9 cellular contexts compared by ENCODE assay signal in the genomic region with DNA sequence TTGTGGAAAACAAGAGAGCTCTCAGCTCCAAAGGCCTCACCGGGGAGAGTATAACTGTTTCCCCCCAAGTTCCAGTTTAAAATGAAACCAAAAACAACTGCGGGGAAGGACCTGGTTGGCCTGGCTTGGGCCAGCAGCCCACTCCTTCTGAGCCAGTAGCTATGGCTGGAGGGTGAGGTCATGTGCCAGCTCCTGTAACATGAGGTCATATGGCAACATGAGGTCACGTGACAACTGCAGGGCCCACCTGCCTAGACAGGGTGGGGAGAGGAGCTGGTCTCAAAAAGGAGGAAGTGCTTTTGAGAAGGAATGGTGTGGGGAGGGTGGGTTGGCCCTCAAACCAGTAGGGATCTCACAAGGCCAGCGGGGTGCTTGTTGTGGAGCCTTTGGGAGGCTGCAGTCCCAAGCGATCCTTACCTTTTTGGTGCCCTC. TPM values are rescaled to one million over a fixed set of nuclear protein-coding genes. Genes with fewer than 3 reads are reported as not detected.
DNase-seq lines count a peak whose midpoint lies in the region.
"Had no signal": no experiment of that assay in that cellular context is flagged by ENCODE, and none has a peak within 500 bp of the region (broad histone marks: within the 10 kb centered on the region; RNA-seq: fewer than 3 reads in every experiment).

No MANE protein-coding gene starts in this region.

- H3K27ac ChIP-seq in epithelial cell of prostate (peak overlapping the region; percentile 70), subcutaneous abdominal adipose tissue (ENCODE audit: low read depth, low read length) (no peak overlapping the region)

- peak overlapping the region; percentile 4 to 35 (median 26) for H3K4me3 ChIP-seq in subcutaneous abdominal adipose tissue (ENCODE audit: low read depth in 1 of 5, low read length in 5 of 5)

- no peaks in the 10 kb centered on the region for H3K36me3 ChIP-seq in subcutaneous abdominal adipose tissue (ENCODE audit: control insufficient read depth in 5 of 5, insufficient read depth in 5 of 5, low read length in 5 of 5)

- no peak overlapping the region for H3K9ac ChIP-seq in subcutaneous abdominal adipose tissue (ENCODE audit: low read length in 5 of 5)

- H3K36me3 Mint-ChIP-seq in IgD-negative memory B cell, result peaks cover 2% of the 10 kb centered on the region

- peaks cover 0 to 2% (median 1%) of the 10 kb centered on the region in 5 donors for H3K4me1 ChIP-seq in subcutaneous abdominal adipose tissue (ENCODE audit: control insufficient read depth in 5 of 5, insufficient read depth in 5 of 5, low read length in 5 of 5)

- no peaks in the 10 kb centered on the region for H3K27me3 Mint-ChIP-seq in IgD-negative memory B cell

- H3K27me3 ChIP-seq in subcutaneous abdominal adipose tissue (ENCODE audit: control insufficient read depth in 5 of 5, insufficient read depth in 4 of 5, low read length in 5 of 5), result peaks cover 0 to 5% (median 0%) of the 10 kb centered on the region in 5 donors

- no peaks in the 10 kb centered on the region for H3K9me3 Mint-ChIP-seq in IgD-negative memory B cell
- H3K9me3 Mint-ChIP-seq: activated T-cell treated with anti-CD3 and anti-CD28 coated beads, Interleukin-2, amount 50 U/mL, for 4 hours had no signal

- H3K9me3 ChIP-seq in subcutaneous abdominal adipose tissue (ENCODE audit: control insufficient read depth in 5 of 5, low read length in 5 of 5), result peaks cover 0 to 3% (median 0%) of the 10 kb centered on the region in 5 donors

- H3K4me3 Mint-ChIP-seq in IgD-negative memory B cell, result peak overlapping the region; percentile 16 to 73 (median 46)
- H3K4me3 Mint-ChIP-seq: activated T-cell treated with anti-CD3 and anti-CD28 coated beads, Interleukin-2, amount 50 U/mL, for 4 hours had no signal

- DNase-seq in NCI-H2196 (lab: John Stamatoyannopoulos, UW; ENCODE audit: unreplicated experiment) (peak; percentile 15), NCI-H2196 treated with DMSO at 0.1 percent for 48 hours (lab: John Stamatoyannopoulos, UW; ENCODE audit: unreplicated experiment) (no peak), epithelial cell of prostate (ENCODE audit: low read depth, low spot score) (no peak), inferior parietal cortex (ENCODE audit: extremely low spot score) (no peak), dermis blood vessel endothelial cell (no peak), EL (no peak)
- DNase-seq: activated T-cell treated with anti-CD3 and anti-CD28 coated beads, Interleukin-2, amount 50 U/mL, for 4 hours had no signal

- peak overlapping the region in 2 of 3 donors; percentile 55 to 84 for H3K27ac Mint-ChIP-seq in IgD-negative memory B cell

- H3K4me1 Mint-ChIP-seq in IgD-negative memory B cell, result peaks cover 28 to 37% (median 36%) of the 10 kb centered on the region in 3 donors

RNA-seq across cellular contexts. Expression of a gene that starts 29.3 kb away (rescaled TPM):
- not detected for polyA plus RNA-seq in IgD-negative memory B cell
- not detected in 2 replicates for total RNA-seq in dermis blood vessel endothelial cell

RNA-seq across cellular contexts. Expression of a gene that starts 58.3 kb away (rescaled TPM):
- polyA plus RNA-seq in IgD-negative memory B cell, result 78.0 TPM
- total RNA-seq in dermis blood vessel endothelial cell, result 11.4 and 16.9 TPM in 2 replicates
